In the genomic region with DNA sequence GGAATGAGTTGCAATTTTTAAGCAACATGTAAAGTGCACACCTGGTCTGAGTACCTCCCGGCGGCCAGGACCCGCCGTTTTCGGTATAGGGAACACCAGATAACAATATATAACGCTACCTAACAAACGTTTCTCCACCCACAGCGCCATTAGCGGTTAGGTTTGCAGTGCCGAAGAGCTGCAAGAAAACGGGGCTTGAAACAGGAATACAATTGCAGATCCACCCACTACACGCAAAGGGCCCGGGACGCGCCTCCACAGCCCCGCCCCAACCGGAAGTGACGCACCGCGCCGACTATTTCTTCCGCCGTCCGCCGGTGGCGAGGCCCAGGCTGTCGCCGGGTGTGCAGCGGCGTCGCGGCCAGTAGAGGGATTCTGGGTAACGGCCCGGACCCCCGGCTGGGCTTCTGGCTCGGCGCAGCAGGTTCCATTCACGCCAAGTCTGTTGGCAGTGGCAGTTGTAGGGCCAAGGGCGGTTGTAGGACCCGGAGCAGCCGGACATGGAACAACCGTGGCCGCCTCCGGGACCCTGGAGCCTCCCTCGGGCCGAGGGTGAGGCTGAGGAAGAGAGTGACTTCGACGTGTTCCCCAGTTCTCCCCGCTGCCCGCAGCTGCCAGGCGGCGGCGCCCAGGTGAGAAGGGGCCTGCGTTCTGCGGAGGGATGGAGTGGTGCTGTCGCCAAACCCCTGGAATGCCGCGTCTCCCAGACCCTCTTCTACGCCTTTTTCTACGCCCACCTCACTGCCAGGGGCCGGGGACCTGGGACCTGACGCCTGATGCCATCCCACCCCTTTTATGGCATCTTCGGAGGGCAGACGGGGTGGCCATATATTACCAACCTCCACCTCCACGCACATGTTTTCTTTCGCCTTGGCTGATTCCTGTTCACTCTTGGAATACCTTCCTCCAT, we compare ENCODE assay signal across 8 cellular contexts. TPM values are rescaled to one million over a fixed set of nuclear protein-coding genes. Genes with fewer than 3 reads are reported as not detected.
DNase-seq lines count a peak whose midpoint lies in the region; ATAC-seq and TF ChIP-seq lines count a peak whose summit lies in the region.

A gene (plus strand): TSS at position 302 of the 910 bp plus-strand sequence. CDS start 199 bp downstream, at position 501.

- POLR2A ChIA-PET in CD4-positive, alpha-beta memory T cell (lab: Charles Lee; ENCODE audit: partially characterized antibody), result interaction anchor here (0.6 to 1.8 kb wide), 25 partner anchors 9 to 1836 kb away, joined by 3 to 74 read pairs (median 4); a partner anchor contains a TSS
- POLR2A ChIA-PET in activated CD4-positive, alpha-beta memory T cell treated with anti-CD3 and anti-CD28 coated beads, Interleukin-2, amount 10 ng/mL, durations not matched to agents 7 days and 5 days (lab: Charles Lee), result interaction anchor here (0.6 to 1.4 kb wide), 16 partner anchors 12 to 1201 kb away, joined by 3 to 34 read pairs (median 4); a partner anchor contains a TSS

- peak within 1 kb of the TSS; percentile 94 for H3K27ac ChIP-seq in CD4-positive, alpha-beta memory T cell (ENCODE audit: low read depth, low read length)
- H3K27ac ChIP-seq in ectodermal cell (ENCODE audit: insufficient read depth, low read depth, low read length, poor library complexity, severe bottlenecking) (peak within 1 kb of the TSS; percentile 94), lower lobe of right lung (peak within 1 kb of the TSS; percentile 96)

- peaks cover 0 to 4% (median 0%) of the 10 kb centered on the region in 8 donors for H3K9me3 Mint-ChIP-seq in CD4-positive, alpha-beta memory T cell
- no peaks in the 10 kb centered on the region for H3K9me3 Mint-ChIP-seq in activated CD4-positive, alpha-beta memory T cell treated with anti-CD3 and anti-CD28 coated beads, Interleukin-2, amount 10 ng/mL, durations not matched to agents 7 days and 5 days

- H3K4me3 Mint-ChIP-seq in CD4-positive, alpha-beta memory T cell, result no peak within 1 kb of the TSS
- no peak within 1 kb of the TSS for H3K4me3 Mint-ChIP-seq in activated CD4-positive, alpha-beta memory T cell treated with anti-CD3 and anti-CD28 coated beads, Interleukin-2, amount 10 ng/mL, durations not matched to agents 7 days and 5 days

- H3K27ac Mint-ChIP-seq in CD4-positive, alpha-beta memory T cell, result no peak within 1 kb of the TSS
- no peak within 1 kb of the TSS for H3K27ac Mint-ChIP-seq in activated CD4-positive, alpha-beta memory T cell treated with anti-CD3 and anti-CD28 coated beads, Interleukin-2, amount 10 ng/mL, durations not matched to agents 7 days and 5 days

- no peaks in the 10 kb centered on the region for H3K9me3 ChIP-seq in CD4-positive, alpha-beta memory T cell (ENCODE audit: control insufficient read depth in 1 of 2, low read length in 2 of 2)
- H3K9me3 ChIP-seq in ectodermal cell (ENCODE audit: control insufficient read depth, low read length) (no peaks in the 10 kb centered on the region), lower lobe of right lung (no peaks in the 10 kb centered on the region)

- H3K36me3 Mint-ChIP-seq in CD4-positive, alpha-beta memory T cell, result peaks cover 6 to 12% of the 10 kb centered on the region in 2 donors
- peaks cover 5% of the 10 kb centered on the region for H3K36me3 Mint-ChIP-seq in activated CD4-positive, alpha-beta memory T cell treated with anti-CD3 and anti-CD28 coated beads, Interleukin-2, amount 10 ng/mL, durations not matched to agents 7 days and 5 days (ENCODE audit: low read depth)

- H3K27me3 Mint-ChIP-seq in CD4-positive, alpha-beta memory T cell, result no peaks in the 10 kb centered on the region
- no peaks in the 10 kb centered on the region for H3K27me3 Mint-ChIP-seq in activated CD4-positive, alpha-beta memory T cell treated with anti-CD3 and anti-CD28 coated beads, Interleukin-2, amount 10 ng/mL, durations not matched to agents 7 days and 5 days

- peak within 1 kb of the TSS; percentile 72 to 80 for H3K4me3 ChIP-seq in CD4-positive, alpha-beta memory T cell (ENCODE audit: low read length in 2 of 2)
- H3K4me3 ChIP-seq in ectodermal cell (ENCODE audit: insufficient read depth, low read depth, low read length) (peak within 1 kb of the TSS; percentile 95), lower lobe of right lung (peak within 1 kb of the TSS; percentile 81)

- peak; percentile 97 to 99 (median 99) for DNase-seq in CD4-positive, alpha-beta memory T cell
- DNase-seq in NCI-H82 treated with DMSO at 0.1 percent for 48 hours (lab: John Stamatoyannopoulos, UW; ENCODE audit: unreplicated experiment), result peak; percentile 65
- peak; percentile 99 for DNase-seq in activated CD4-positive, alpha-beta memory T cell treated with anti-CD3 and anti-CD28 coated beads, Interleukin-2, amount 10 ng/mL, durations not matched to agents 7 days and 5 days
- peak; percentile 98 for DNase-seq in lower lobe of right lung
- DNase-seq in stimulated activated CD4-positive, alpha-beta T cell treated with anti-CD3 and anti-CD28 coated beads, TNF-alpha, amount 100 ng/mL, for 24 hours (ENCODE audit: low read depth in 3 of 3), result peak; percentile 99

- peaks cover 11 to 16% (median 12%) of the 10 kb centered on the region in 4 donors for H3K4me1 Mint-ChIP-seq in CD4-positive, alpha-beta memory T cell
- H3K4me1 Mint-ChIP-seq in activated CD4-positive, alpha-beta memory T cell treated with anti-CD3 and anti-CD28 coated beads, Interleukin-2, amount 10 ng/mL, durations not matched to agents 7 days and 5 days, result peaks cover 3% of the 10 kb centered on the region

- intact Hi-C loops in CD4-positive, alpha-beta memory T cell (cut with micrococcal nuclease), result loop anchor here (1.0 to 10.0 kb wide), 10 partner anchors 17 to 2005 kb away; a partner anchor contains a TSS
- intact Hi-C loops in lower lobe of right lung (cut with DNase I), result loop anchor here (10.0 kb wide), 1 partner anchor 55 kb away; no protein-coding TSS in a partner anchor

- no peaks in the 10 kb centered on the region for H3K36me3 ChIP-seq in CD4-positive, alpha-beta memory T cell (ENCODE audit: insufficient read depth, low read length)
- H3K36me3 ChIP-seq in ectodermal cell (ENCODE audit: control insufficient read depth, insufficient read depth, low read length), result no peaks in the 10 kb centered on the region
- H3K36me3 ChIP-seq in lower lobe of right lung, result no peaks in the 10 kb centered on the region

- peak; percentile 83 for TF ChIP-seq CTCF in lower lobe of right lung (IDR thresholded peaks at IDR 0.05)

- WGBS in ectodermal cell, 2 experiments, result 0% methylated on average over 66 of the region's 66 CpGs

- peaks cover 36% of the 10 kb centered on the region for H3K4me1 ChIP-seq in CD4-positive, alpha-beta memory T cell (ENCODE audit: insufficient read depth, low read length)
- H3K4me1 ChIP-seq in ectodermal cell (ENCODE audit: control insufficient read depth, insufficient read depth, low read length) (no peaks in the 10 kb centered on the region), lower lobe of right lung (peaks cover 21% of the 10 kb centered on the region)

- peak; percentile 97 for ATAC-seq in GM19438 (IDR thresholded peaks at IDR 0.05; ENCODE audit: low read depth, unreplicated experiment)
- peak; percentile 68 for ATAC-seq in HG03575 (IDR thresholded peaks at IDR 0.05; ENCODE audit: extremely low read depth, insufficient number of reproducible peaks, low FRiP score, unreplicated experiment)
- ATAC-seq in lower lobe of right lung, result peak; percentile 99 to 100

- no peaks in the 10 kb centered on the region for H3K27me3 ChIP-seq in CD4-positive, alpha-beta memory T cell (ENCODE audit: insufficient read depth, low read length)
- H3K27me3 ChIP-seq in ectodermal cell (ENCODE audit: control insufficient read depth, insufficient read depth, low read length, poor library complexity, severe bottlenecking) (no peaks in the 10 kb centered on the region), lower lobe of right lung (ENCODE audit: low read depth) (no peaks in the 10 kb centered on the region)

- CTCF ChIA-PET in CD4-positive, alpha-beta memory T cell (lab: Charles Lee; ENCODE audit: partially characterized antibody), result interaction anchor here (0.5 to 1.4 kb wide), 3 partner anchors 14 to 306 kb away, joined by 3 to 13 read pairs (median 3); a partner anchor contains a TSS
- CTCF ChIA-PET in activated CD4-positive, alpha-beta memory T cell treated with anti-CD3 and anti-CD28 coated beads, Interleukin-2, amount 10 ng/mL, durations not matched to agents 7 days and 5 days (lab: Charles Lee), result interaction anchor here (0.6 to 1.4 kb wide), 3 partner anchors 9 to 1202 kb away, joined by 3 to 4 read pairs (median 3); no protein-coding TSS in a partner anchor

RNA-seq across cellular contexts. Expression of the gene that starts here (rescaled TPM):
- total RNA-seq in CD4-positive, alpha-beta memory T cell, result 10 to 100 TPM; 27.2 to 27.8 TPM
- 10 to 100 TPM; 15.8 to 17.8 TPM for polyA plus RNA-seq in CD4-positive, alpha-beta memory T cell
- 10 to 100 TPM; 11.9 to 12.0 TPM for total RNA-seq in activated CD4-positive, alpha-beta memory T cell treated with anti-CD3 and anti-CD28 coated beads, Interleukin-2, amount 10 ng/mL, durations not matched to agents 7 days and 5 days
- polyA plus RNA-seq in ectodermal cell (2013, experiment 1 of 4), result 15.4 TPM
- polyA plus RNA-seq in ectodermal cell (2013, experiment 2 of 4), result 13.7 TPM
- 11.5 TPM for polyA plus RNA-seq in ectodermal cell (2013, experiment 3 of 4)
- polyA plus RNA-seq in ectodermal cell (2013, experiment 4 of 4), result 11.3 TPM
- total RNA-seq in lower lobe of right lung, result 14.3 TPM

Comparison
In these comparisons a context has a peak if more than half of its experiments do, and no peak if none do; other contexts are left out.
1. Peak in every context shown above with its lines: DNase-seq, ATAC-seq, H3K4me3 ChIP-seq and H3K27ac ChIP-seq.